8 cellular contexts compared by ENCODE assay signal in genomic region chr1:65419681-65420589, GRCh38. TPM values are rescaled to one million over a fixed set of nuclear protein-coding genes. Genes with fewer than 3 reads are reported as not detected.
A peak's percentile ranks its signal among the peaks of the same experiment; 100 is the strongest.
DNase-seq lines count a peak whose midpoint lies in the region; ATAC-seq and TF ChIP-seq lines count a peak whose summit lies in the region.

No MANE protein-coding gene starts in this region.

- H3K27me3 ChIP-seq in HUES6 (ENCODE audit: control insufficient read depth, insufficient read depth, low read length) (no peaks in the 10 kb centered on the region), NT2/D1 (ENCODE audit: insufficient read depth, insufficient read length) (no peaks in the 10 kb centered on the region)

- H3K4me1 Mint-ChIP-seq in endothelial cell (ENCODE audit: unreplicated experiment) (peaks cover 20% of the 10 kb centered on the region), mesothelial cell of epicardium (peaks cover 40% of the 10 kb centered on the region)

- H3K27ac Mint-ChIP-seq in endothelial cell (ENCODE audit: unreplicated experiment) (peak overlapping the region; percentile 83), mesothelial cell of epicardium (peak overlapping the region; percentile 99)

- DNase-seq in D341Med (ENCODE audit: low spot score): peak; percentile 95
- DNase-seq in NT2/D1 (ENCODE audit: low read depth, low spot score): peak; percentile 98
- DNase-seq in activated CD8-positive, alpha-beta memory T cell treated with anti-CD3 and anti-CD28 coated beads, Interleukin-2, amount 50 U/mL, for 24 hours (ENCODE audit: extremely low read depth): peak; percentile 96
- peak; percentile 98 for DNase-seq in endothelial cell (ENCODE audit: low spot score)
- DNase-seq in mesothelial cell of epicardium (ENCODE audit: low spot score in 2 of 2, unreplicated experiment in 2 of 2): peak; percentile 97 to 99
- DNase-seq in stimulated activated CD8-positive, alpha-beta memory T cell treated with anti-CD3 and anti-CD28 coated beads, Interleukin-15, amount 100 ng/mL, for 4 hours (ENCODE audit: low read depth in 2 of 2): peak; percentile 98

- no peaks in the 10 kb centered on the region for H3K36me3 ChIP-seq in HUES6 (ENCODE audit: control insufficient read depth, insufficient read depth, low read length)
- H3K36me3 ChIP-seq in NT2/D1 (ENCODE audit: insufficient read depth, insufficient read length, low read length): peaks cover 26% of the 10 kb centered on the region

- H3K9me3 ChIP-seq in HUES6 (ENCODE audit: control insufficient read depth, insufficient read depth, low read depth, low read length) (no peaks in the 10 kb centered on the region), NT2/D1 (ENCODE audit: insufficient read depth, low read length) (no peaks in the 10 kb centered on the region)

- ATAC-seq in GM21515 (IDR thresholded peaks at IDR 0.05; ENCODE audit: unreplicated experiment): peak; percentile 94

- H3K4me3 Mint-ChIP-seq in endothelial cell (ENCODE audit: unreplicated experiment) (peak overlapping the region; percentile 92), mesothelial cell of epicardium (no peak overlapping the region)

- peaks cover 12% of the 10 kb centered on the region for H3K36me3 Mint-ChIP-seq in endothelial cell (ENCODE audit: low read depth, unreplicated experiment)
- H3K36me3 Mint-ChIP-seq in mesothelial cell of epicardium: peaks cover 4% of the 10 kb centered on the region

- peaks cover 30% of the 10 kb centered on the region for H3K4me1 ChIP-seq in HUES6 (ENCODE audit: control insufficient read depth, insufficient read depth, low read length)
- H3K4me1 ChIP-seq in NT2/D1 (ENCODE audit: insufficient read depth, insufficient read length): peaks cover 22% of the 10 kb centered on the region

- TF ChIP-seq CTCF in endothelial cell (IDR thresholded peaks at IDR 0.05; ENCODE audit: unreplicated experiment): no peak
- TF ChIP-seq CTCF in mesothelial cell of epicardium (IDR thresholded peaks at IDR 0.05; ENCODE audit: unreplicated experiment): no peak

- H3K9ac ChIP-seq in HUES6 (ENCODE audit: low read length) (peak overlapping the region; percentile 41), NT2/D1 (ENCODE audit: insufficient read length, low read depth) (peak overlapping the region; percentile 84)

- H3K9me3 Mint-ChIP-seq in endothelial cell (ENCODE audit: unreplicated experiment) (no peaks in the 10 kb centered on the region), mesothelial cell of epicardium (no peaks in the 10 kb centered on the region)

- H3K27ac ChIP-seq in HUES6 (ENCODE audit: low read depth, low read length): peak overlapping the region; percentile 33; the same call in 1 of the 2 replicates

- H3K4me3 ChIP-seq in HUES6 (ENCODE audit: low read depth, low read length) (peak overlapping the region; percentile 99), NT2/D1 (ENCODE audit: insufficient read length, low read depth) (peak overlapping the region; percentile 63)

- H3K27me3 Mint-ChIP-seq in endothelial cell (ENCODE audit: unreplicated experiment): peaks cover 3% of the 10 kb centered on the region
- H3K27me3 Mint-ChIP-seq in mesothelial cell of epicardium (ENCODE audit: low read depth): no peaks in the 10 kb centered on the region

RNA-seq across cellular contexts. Expression of gene LEPR, which starts 0.5 kb away (rescaled TPM):
- 8.3 TPM for total RNA-seq in endothelial cell (ENCODE audit: unreplicated experiment)
- 4.3 to 5.0 TPM (median 4.7 TPM) in 3 replicates for total RNA-seq in mesothelial cell of epicardium

RNA-seq across cellular contexts. Expression of gene LEPROT, which starts 0.5 kb away (rescaled TPM):
- 86.1 TPM for total RNA-seq in endothelial cell (ENCODE audit: unreplicated experiment)
- 65.7 to 71.1 TPM (median 69.6 TPM) in 3 replicates for total RNA-seq in mesothelial cell of epicardium

Comparison
In these comparisons a context has a peak if more than half of its experiments do, and no peak if none do; other contexts are left out.
1. Peak in every context shown above with its lines: DNase-seq, ATAC-seq, H3K4me3 ChIP-seq and H3K27ac ChIP-seq.